In the genomic region with DNA sequence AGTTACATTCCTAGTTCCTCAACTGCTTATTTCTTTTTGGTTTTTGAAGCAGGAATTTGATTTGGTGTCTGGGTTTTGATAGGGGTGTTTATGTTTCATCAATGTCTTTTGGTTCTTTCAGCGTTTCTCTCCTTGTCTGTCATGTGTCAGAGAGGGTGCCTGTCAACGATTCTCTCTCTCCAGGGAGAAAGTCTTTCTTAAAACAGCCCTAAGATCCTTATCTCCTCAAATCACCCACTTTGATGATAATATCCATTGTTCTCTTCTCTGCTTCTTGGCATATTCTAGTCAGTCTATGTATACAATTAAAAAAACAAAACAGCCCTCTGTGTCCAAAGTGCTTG, we compare ENCODE assay signal across 2 cellular contexts.
TF ChIP-seq lines count a peak whose summit lies in the region.

No MANE protein-coding gene starts in this region.

TF ChIP-seq in IMR-90, 13 proteins besides CTCF, POLR2A, EP300 and RAD21 (continued from another document):
- TF ChIP-seq USF2 (IDR thresholded peaks at IDR 0.05; ENCODE audit: low read depth, low read length) (no peak), FOS (IDR thresholded peaks at IDR 0.05; ENCODE audit: low read depth, low read length) (no peak), BHLHE40 (IDR thresholded peaks at IDR 0.05; ENCODE audit: low read depth, low read length) (no peak), RFX5 (IDR thresholded peaks at IDR 0.05; ENCODE audit: low read depth, low read length) (no peak)
- TF ChIP-seq, protein P1, sequence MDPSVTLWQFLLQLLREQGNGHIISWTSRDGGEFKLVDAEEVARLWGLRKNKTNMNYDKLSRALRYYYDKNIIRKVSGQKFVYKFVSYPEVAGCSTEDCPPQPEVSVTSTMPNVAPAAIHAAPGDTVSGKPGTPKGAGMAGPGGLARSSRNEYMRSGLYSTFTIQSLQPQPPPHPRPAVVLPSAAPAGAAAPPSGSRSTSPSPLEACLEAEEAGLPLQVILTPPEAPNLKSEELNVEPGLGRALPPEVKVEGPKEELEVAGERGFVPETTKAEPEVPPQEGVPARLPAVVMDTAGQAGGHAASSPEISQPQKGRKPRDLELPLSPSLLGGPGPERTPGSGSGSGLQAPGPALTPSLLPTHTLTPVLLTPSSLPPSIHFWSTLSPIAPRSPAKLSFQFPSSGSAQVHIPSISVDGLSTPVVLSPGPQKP (IDR thresholded peaks at IDR 0.05; ENCODE audit: borderline replicate concordance, low read depth, low read length), result no peak

TF ChIP-seq in GM12891, 5 proteins besides CTCF, POLR2A, EP300 and RAD21 (continued from another document):
- no peak for TF ChIP-seq SPI1 (IDR thresholded peaks at IDR 0.05; ENCODE audit: low read depth, low read length)
- no peak for TF ChIP-seq TAF1 (IDR thresholded peaks at IDR 0.05; ENCODE audit: low read depth, low read length)
